ENCODE assay signal across 13 cellular contexts in genomic region chr12:89679631-89680030, GRCh38. TPM values are rescaled to one million over a fixed set of nuclear protein-coding genes. Genes with fewer than 3 reads are reported as not detected.
A peak's percentile ranks its signal among the peaks of the same experiment; 100 is the strongest.
DNase-seq lines count a peak whose midpoint lies in the region; ATAC-seq and TF ChIP-seq lines count a peak whose summit lies in the region.
"Had no signal": no experiment of that assay in that cellular context is flagged by ENCODE, and none has a peak within 500 bp of the region (broad histone marks: within the 10 kb centered on the region; RNA-seq: fewer than 3 reads in every experiment).

No MANE protein-coding gene starts in this region.

- H3K27me3 ChIP-seq in CD4-positive, CD25-positive, alpha-beta regulatory T cell (ENCODE audit: control insufficient read depth, insufficient read depth, low read length) = no peaks in the 10 kb centered on the region
- H3K27me3 ChIP-seq in neural progenitor cell = no peaks in the 10 kb centered on the region
- H3K27me3 ChIP-seq: BLaER1 treated with 17β-estradiol and CSF1 and Interleukin-3, amounts not matched to agents 10 nM and 100 nM had no signal

- no peak overlapping the region for H3K9ac ChIP-seq in neural progenitor cell
- H3K9ac ChIP-seq: BLaER1 treated with 17β-estradiol and CSF1 and Interleukin-3, amounts not matched to agents 10 nM and 100 nM had no signal

- H3K36me3 ChIP-seq in CD4-positive, CD25-positive, alpha-beta regulatory T cell (ENCODE audit: control insufficient read depth, insufficient read depth, low read length) = peaks cover 14% of the 10 kb centered on the region
- peaks cover 15% of the 10 kb centered on the region for H3K36me3 ChIP-seq in neural progenitor cell

- H3K9me3 ChIP-seq in CD4-positive, CD25-positive, alpha-beta regulatory T cell (ENCODE audit: control insufficient read depth in 2 of 2, low read length in 2 of 2) = peaks cover 9 to 16% of the 10 kb centered on the region in 2 experiments
- peaks cover 27% of the 10 kb centered on the region for H3K9me3 ChIP-seq in neural progenitor cell (ENCODE audit: low read depth)

- no peak for DNase-seq in CD4-positive, CD25-positive, alpha-beta regulatory T cell
- DNase-seq in Calu3 (no peak), activated B cell treated with CpG ODN at 0.5 μM for 24 hours (no peak), neural progenitor cell (ENCODE audit: low spot score) (no peak), cortex of kidney (lab: John Stamatoyannopoulos, UW) (no peak), kidney tubule cell (ENCODE audit: low spot score) (no peak)
- DNase-seq in stimulated activated CD4-positive, alpha-beta T cell treated with anti-CD3 and anti-CD28 coated beads, Interleukin-15, amount 100 ng/mL, for 24 hours = no peak
- DNase-seq: DMS 273 treated with DMSO at 0.1 percent for 48 hours, H7, NCI-H1694 treated with DMSO at 0.1 percent for 48 hours, Right ventricle myocardium superior had no signal

- no TSS peak for BruUV-seq in Calu3 (replicated peaks; lab: Mats Ljungman, UMichigan)

- H3K27ac ChIP-seq in CD4-positive, CD25-positive, alpha-beta regulatory T cell (ENCODE audit: insufficient read depth, low read length, poor library complexity, severe bottlenecking) = no peak overlapping the region
- H3K27ac ChIP-seq in neural progenitor cell = peak overlapping the region; percentile 25
- H3K27ac ChIP-seq: BLaER1 treated with 17β-estradiol and CSF1 and Interleukin-3, amounts not matched to agents 10 nM and 100 nM; HL-60 had no signal

- intact Hi-C loops in Calu3 (cut with micrococcal nuclease; ENCODE audit: unreplicated experiment) (no loop called here), activated B cell treated with CpG ODN at 0.5 μM for 24 hours (cut with micrococcal nuclease) (loop anchor here (1.0 to 2.0 kb wide), 3 partner anchors 8 to 17 kb away; no protein-coding TSS in a partner anchor)

- peak overlapping the region in 2 of 3 donors; percentile 23 to 97 for H3K27ac Mint-ChIP-seq in CD4-positive, CD25-positive, alpha-beta regulatory T cell
- H3K27ac Mint-ChIP-seq in Calu3 (ENCODE audit: unreplicated experiment) (peak overlapping the region; percentile 11), activated B cell treated with CpG ODN at 0.5 μM for 24 hours (no peak overlapping the region), neural progenitor cell (no peak overlapping the region)

- no peaks in the 10 kb centered on the region for H3F3A ChIP-seq in neural progenitor cell (ENCODE audit: low read depth)

- peak overlapping the region in 3 of 4 donors; percentile 12 to 27 (median 14) for H3K4me3 Mint-ChIP-seq in CD4-positive, CD25-positive, alpha-beta regulatory T cell
- H3K4me3 Mint-ChIP-seq in Calu3 (ENCODE audit: low read depth, unreplicated experiment) (no peak overlapping the region), activated B cell treated with CpG ODN at 0.5 μM for 24 hours (peak overlapping the region; percentile 2), neural progenitor cell (no peak overlapping the region)

- H3K79me2 ChIP-seq in neural progenitor cell (ENCODE audit: low read depth) = peaks cover 100% of the 10 kb centered on the region

- peaks cover 28% of the 10 kb centered on the region for H3K4me1 ChIP-seq in CD4-positive, CD25-positive, alpha-beta regulatory T cell (ENCODE audit: control insufficient read depth, insufficient read depth, low read length, poor library complexity, severe bottlenecking)
- H3K4me1 ChIP-seq in neural progenitor cell = peaks cover 23% of the 10 kb centered on the region

- H2AFZ ChIP-seq in neural progenitor cell (replicated peaks) = no peak overlapping the region

- CTCF ChIA-PET in Calu3 (lab: Charles Lee) (no interaction called here), activated B cell treated with CpG ODN at 0.5 μM for 24 hours (lab: Charles Lee) (interaction anchor here (1.2 kb wide), 1 partner anchor 14 kb away, joined by 3 read pairs; no protein-coding TSS in a partner anchor)

- peaks cover 37% of the 10 kb centered on the region for H4K20me1 ChIP-seq in neural progenitor cell (ENCODE audit: low read depth)

- TF ChIP-seq CTCF in Calu3 (IDR thresholded peaks at IDR 0.05; ENCODE audit: unreplicated experiment) (no peak), activated B cell treated with CpG ODN at 0.5 μM for 24 hours (IDR thresholded peaks at IDR 0.05) (no peak), neural progenitor cell (IDR thresholded peaks at IDR 0.05) (no peak)

- H3K9me3 Mint-ChIP-seq in CD4-positive, CD25-positive, alpha-beta regulatory T cell = peaks cover 0 to 24% (median 11%) of the 10 kb centered on the region in 7 donors
- H3K9me3 Mint-ChIP-seq in Calu3 (ENCODE audit: low read depth, unreplicated experiment) (peaks cover 11% of the 10 kb centered on the region), activated B cell treated with CpG ODN at 0.5 μM for 24 hours (peaks cover 34% of the 10 kb centered on the region), neural progenitor cell (peaks cover 64% of the 10 kb centered on the region)

- H3K27me3 Mint-ChIP-seq in CD4-positive, CD25-positive, alpha-beta regulatory T cell = no peaks in the 10 kb centered on the region
- no peaks in the 10 kb centered on the region for H3K27me3 Mint-ChIP-seq in Calu3 (ENCODE audit: unreplicated experiment)
- no peaks in the 10 kb centered on the region for H3K27me3 Mint-ChIP-seq in activated B cell treated with CpG ODN at 0.5 μM for 24 hours
- H3K27me3 Mint-ChIP-seq in neural progenitor cell (ENCODE audit: insufficient read depth, low read depth) = peaks cover 3% of the 10 kb centered on the region

- peaks cover 36% of the 10 kb centered on the region for H3K36me3 Mint-ChIP-seq in CD4-positive, CD25-positive, alpha-beta regulatory T cell
- no peaks in the 10 kb centered on the region for H3K36me3 Mint-ChIP-seq in Calu3 (ENCODE audit: insufficient read depth, unreplicated experiment)
- H3K36me3 Mint-ChIP-seq in activated B cell treated with CpG ODN at 0.5 μM for 24 hours (ENCODE audit: low read depth) = peaks cover 58% of the 10 kb centered on the region
- peaks cover 58% of the 10 kb centered on the region for H3K36me3 Mint-ChIP-seq in neural progenitor cell

- POLR2A ChIA-PET in activated B cell treated with CpG ODN at 0.5 μM for 24 hours (lab: Charles Lee) = interaction anchor here (0.6 kb wide), 1 partner anchor 254 kb away, joined by 3 read pairs; no protein-coding TSS in a partner anchor

- H3K4me1 Mint-ChIP-seq in CD4-positive, CD25-positive, alpha-beta regulatory T cell = peaks cover 40 to 84% (median 68%) of the 10 kb centered on the region in 4 donors
- H3K4me1 Mint-ChIP-seq in Calu3 (ENCODE audit: low read depth, unreplicated experiment) = peaks cover 15% of the 10 kb centered on the region
- peaks cover 81% of the 10 kb centered on the region for H3K4me1 Mint-ChIP-seq in activated B cell treated with CpG ODN at 0.5 μM for 24 hours
- no peaks in the 10 kb centered on the region for H3K4me1 Mint-ChIP-seq in neural progenitor cell

- ATAC-seq in CD4-positive, CD25-positive, alpha-beta regulatory T cell (ENCODE audit: low read depth in 2 of 2) = no peak
- no peak for ATAC-seq in activated B cell treated with CpG ODN at 0.5 μM for 24 hours (ENCODE audit: low read depth)

- no peak overlapping the region for H3K4me3 ChIP-seq in CD4-positive, CD25-positive, alpha-beta regulatory T cell (ENCODE audit: low read depth, low read length)
- H3K4me3 ChIP-seq in neural progenitor cell = no peak overlapping the region
- H3K4me3 ChIP-seq: BLaER1 treated with 17β-estradiol and CSF1 and Interleukin-3, amounts not matched to agents 10 nM and 100 nM had no signal

- no peak overlapping the region for H3K4me2 ChIP-seq in neural progenitor cell

RNA-seq across cellular contexts. Expression of gene ATP2B1, which starts 29.0 kb away (rescaled TPM):
- total RNA-seq in CD4-positive, CD25-positive, alpha-beta regulatory T cell = 189 TPM
- 10 to 100 TPM; 51.1 to 78.6 (median 66.4) TPM for polyA plus RNA-seq in CD4-positive, CD25-positive, alpha-beta regulatory T cell
- total RNA-seq in Calu3 (2022) = 73.6 and 77.3 TPM in 2 replicates
- total RNA-seq in activated B cell treated with CpG ODN at 0.5 μM for 24 hours = 110 and 136 TPM in 2 replicates
- total RNA-seq in neural progenitor cell (ENCODE audit: low replicate concordance) = 97.5 and 177 TPM in 2 replicates

Comparison
In these comparisons a context has a peak if more than half of its experiments do, and no peak if none do; other contexts are left out.
1. H3K27ac Mint-ChIP-seq: peak in CD4-positive, CD25-positive, alpha-beta regulatory T cell (2 of 3) and Calu3 (single experiment); none in activated B cell treated with CpG ODN at 0.5 μM for 24 hours (single experiment) and neural progenitor cell (single experiment).
2. H3K4me3 Mint-ChIP-seq: peak in CD4-positive, CD25-positive, alpha-beta regulatory T cell (3 of 4) and activated B cell treated with CpG ODN at 0.5 μM for 24 hours (single experiment); none in Calu3 (single experiment) and neural progenitor cell (single experiment).